33 cellular contexts compared by ENCODE assay signal in the genomic region with DNA sequence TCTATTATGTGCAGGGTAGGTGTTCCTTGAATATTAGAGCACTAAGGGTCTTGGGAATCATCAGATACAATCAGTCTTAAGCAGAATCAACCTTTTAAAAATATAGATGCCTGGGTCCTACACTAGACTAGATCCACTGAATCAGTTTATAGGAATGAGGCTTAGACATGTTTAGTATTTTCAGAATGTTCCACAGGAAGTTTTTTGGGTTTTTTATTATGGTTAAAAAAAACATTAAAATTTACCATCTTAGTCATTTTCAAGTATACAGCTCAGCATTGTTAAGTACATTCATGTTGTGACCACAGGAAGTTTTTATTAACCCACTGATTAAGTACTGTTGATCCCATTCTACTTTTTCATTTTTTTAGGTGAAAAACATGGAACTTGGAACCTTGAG.
DNase-seq lines count a peak whose midpoint lies in the region; TF ChIP-seq lines count a peak whose summit lies in the region.
"Had no signal": no experiment of that assay in that cellular context is flagged by ENCODE, and none has a peak within 500 bp of the region (broad histone marks: within the 10 kb centered on the region; RNA-seq: fewer than 3 reads in every experiment).

No MANE protein-coding gene starts in this region.

- DNase-seq in BJ (ENCODE audit: low read depth) (peak; percentile 62), HFFc6 (peak; percentile 63), chondrocyte (ENCODE audit: low spot score) (no peak), non-pigmented ciliary epithelial cell (ENCODE audit: low read depth) (peak; percentile 28), neuronal stem cell (ENCODE audit: low spot score) (no peak), hypothalamus (lab: John Stamatoyannopoulos, UW) (no peak), WERI-Rb-1 (no peak), Kasumi-1 (lab: John Stamatoyannopoulos, UW) (no peak)
- DNase-seq: ACHN; activated CD8-positive, alpha-beta T cell treated with anti-CD3 and anti-CD28 coated beads for 36 hours; activated naive CD4-positive, alpha-beta T cell treated with anti-CD3 and anti-CD28 coated beads, Interleukin-2, amount 10 ng/mL, durations not matched to agents 7 days and 5 days; amniotic stem cell; COR-L47; effector CD8-positive, alpha-beta T cell; erythroblast; GF-D8; GOT3; KG1; left cardiac atrium; naive thymus-derived CD8-positive, alpha-beta T cell; NCI-H1417 treated with DMSO at 0.1 percent for 48 hours; NCI-H2081 treated with DMSO at 0.1 percent for 48 hours; NCI-H2227 treated with DMSO at 0.1 percent for 48 hours; Peyer's patch; SHP77 treated with DMSO at 0.1 percent for 48 hours; stimulated activated naive CD4-positive, alpha-beta T cell; upper lobe of left lung had no signal

- no peak overlapping the region for H3K4ac ChIP-seq in neuronal stem cell (ENCODE audit: low read length)

- H3K9me3 ChIP-seq in neuronal stem cell (replicated peaks in 1 of 2; ENCODE audit: control insufficient read depth in 2 of 2, insufficient read depth in 1 of 2, low read depth in 1 of 2, low read length in 2 of 2), result no peaks in the 10 kb centered on the region
- H3K9me3 ChIP-seq in WERI-Rb-1 (ENCODE audit: severe bottlenecking), result no peaks in the 10 kb centered on the region
- H3K9me3 ChIP-seq: Peyer's patch, suprapubic skin, upper lobe of left lung had no signal

- no peak overlapping the region for H4K8ac ChIP-seq in neuronal stem cell (ENCODE audit: low read depth, low read length)

- H3K4me1 ChIP-seq in neuronal stem cell (ENCODE audit: control insufficient read depth in 2 of 2, insufficient read depth in 1 of 2, low read depth in 1 of 2, low read length in 2 of 2), result peaks cover 0 to 17% of the 10 kb centered on the region in 2 donors
- H3K4me1 ChIP-seq: Peyer's patch, suprapubic skin, upper lobe of left lung had no signal

- H2BK120ac ChIP-seq in neuronal stem cell (ENCODE audit: low read depth, low read length), result no peak overlapping the region

- H3K4me2 ChIP-seq in neuronal stem cell (ENCODE audit: insufficient read depth, low read length, poor library complexity, severe bottlenecking), result no peak overlapping the region

- H2AFZ ChIP-seq in neuronal stem cell (ENCODE audit: low read length), result no peak overlapping the region

- H3K4me3 Mint-ChIP-seq in HFFc6 (peak overlapping the region; percentile 26; the same call in 1 of the 2 replicates), chondrocyte (ENCODE audit: unreplicated experiment) (no peak overlapping the region)
- H3K4me3 Mint-ChIP-seq: activated CD8-positive, alpha-beta T cell treated with anti-CD3 and anti-CD28 coated beads for 36 hours; activated naive CD4-positive, alpha-beta T cell treated with anti-CD3 and anti-CD28 coated beads, Interleukin-2, amount 10 ng/mL, durations not matched to agents 7 days and 5 days; activated T-helper 17 cell treated with anti-CD3 and anti-CD28 coated beads, Interleukin-2, amount 50 U/mL, for 72 hours; naive thymus-derived CD8-positive, alpha-beta T cell; T-helper 2 cell treated with Interferon-gamma antibody and Interleukin-4, amounts not matched to agents 5 μg/mL and 100 μg/mL, for 36 hours had no signal

- H3K27me3 ChIP-seq in BJ (ENCODE audit: control insufficient read depth, insufficient read depth, low read length), result no peaks in the 10 kb centered on the region
- no peaks in the 10 kb centered on the region for H3K27me3 ChIP-seq in neuronal stem cell (ENCODE audit: control insufficient read depth in 3 of 3, insufficient read depth in 3 of 3, low read depth in 1 of 3, low read length in 3 of 3)
- no peaks in the 10 kb centered on the region for H3K27me3 ChIP-seq in WERI-Rb-1 (ENCODE audit: insufficient read depth, low read depth, severe bottlenecking)
- H3K27me3 ChIP-seq: Peyer's patch, suprapubic skin, upper lobe of left lung had no signal

- no peak overlapping the region for H3K23ac ChIP-seq in neuronal stem cell (ENCODE audit: low read depth, low read length, poor library complexity)

- H3K9ac ChIP-seq in neuronal stem cell (ENCODE audit: low read depth, low read length, poor library complexity), result no peak overlapping the region

- H3K14ac ChIP-seq in neuronal stem cell (ENCODE audit: low read length), result no peak overlapping the region

- H2BK15ac ChIP-seq in neuronal stem cell (ENCODE audit: low read length), result no peak overlapping the region

- no peak overlapping the region for H2AK5ac ChIP-seq in neuronal stem cell (ENCODE audit: low read depth, low read length)

- CTCF ChIA-PET in BJ (lab: Yijun Ruan, JAX), result no interaction called here

- no peak overlapping the region for H4K91ac ChIP-seq in neuronal stem cell (ENCODE audit: low read depth, low read length, poor library complexity)

- H3K36me3 ChIP-seq in BJ (ENCODE audit: control insufficient read depth, insufficient read depth, low read length) (no peaks in the 10 kb centered on the region), neuronal stem cell (replicated peaks in 1 of 2; ENCODE audit: control insufficient read depth in 2 of 2, insufficient read depth in 2 of 2, low read length in 2 of 2) (peaks cover 0 to 10% of the 10 kb centered on the region in 2 donors), WERI-Rb-1 (no peaks in the 10 kb centered on the region)
- H3K36me3 ChIP-seq: Peyer's patch, suprapubic skin, upper lobe of left lung had no signal

- H2BK12ac ChIP-seq in neuronal stem cell (ENCODE audit: low read length), result no peak overlapping the region

- POLR2A ChIA-PET in BJ (lab: Charles Lee), result no interaction called here

- no peak overlapping the region for H3K18ac ChIP-seq in neuronal stem cell (ENCODE audit: low read length)

- H3K4me3 ChIP-seq in BJ (ENCODE audit: low read depth, low read length) (no peak overlapping the region), neuronal stem cell (ENCODE audit: low read length in 2 of 2) (no peak overlapping the region), WERI-Rb-1 (ENCODE audit: low read depth, low read length) (no peak overlapping the region)
- H3K4me3 ChIP-seq: coronary artery, lung, Peyer's patch, suprapubic skin, upper lobe of left lung had no signal

- H3K4me1 Mint-ChIP-seq in HFFc6 (ENCODE audit: low read depth) (peaks cover 53% of the 10 kb centered on the region), chondrocyte (ENCODE audit: low read depth) (peaks cover 11% of the 10 kb centered on the region)
- H3K4me1 Mint-ChIP-seq: activated naive CD4-positive, alpha-beta T cell treated with anti-CD3 and anti-CD28 coated beads, Interleukin-2, amount 10 ng/mL, durations not matched to agents 7 days and 5 days; activated T-helper 17 cell treated with anti-CD3 and anti-CD28 coated beads, Interleukin-2, amount 50 U/mL, for 72 hours had no signal

- H3K9me3 Mint-ChIP-seq in HFFc6 (no peaks in the 10 kb centered on the region), chondrocyte (ENCODE audit: low read depth) (no peaks in the 10 kb centered on the region)
- H3K9me3 Mint-ChIP-seq: activated CD8-positive, alpha-beta T cell treated with anti-CD3 and anti-CD28 coated beads for 36 hours; activated naive CD4-positive, alpha-beta T cell treated with anti-CD3 and anti-CD28 coated beads, Interleukin-2, amount 10 ng/mL, durations not matched to agents 7 days and 5 days; activated T-helper 17 cell treated with anti-CD3 and anti-CD28 coated beads, Interleukin-2, amount 50 U/mL, for 72 hours; naive thymus-derived CD8-positive, alpha-beta T cell; T-helper 2 cell treated with Interferon-gamma antibody and Interleukin-4, amounts not matched to agents 5 μg/mL and 100 μg/mL, for 36 hours had no signal

- no peak overlapping the region for H3K27ac ChIP-seq in neuronal stem cell (replicated peaks; ENCODE audit: low read length)
- H3K27ac ChIP-seq in WERI-Rb-1, result no peak overlapping the region
- H3K27ac ChIP-seq: C4-2B, coronary artery, Peyer's patch, suprapubic skin, upper lobe of left lung had no signal

- H3K27me3 Mint-ChIP-seq in HFFc6 (ENCODE audit: insufficient read depth) (peaks cover 3% of the 10 kb centered on the region; the same call in 1 of the 2 replicates), chondrocyte (ENCODE audit: low read depth) (no peaks in the 10 kb centered on the region)
- H3K27me3 Mint-ChIP-seq: activated CD8-positive, alpha-beta T cell treated with anti-CD3 and anti-CD28 coated beads for 36 hours; activated naive CD4-positive, alpha-beta T cell treated with anti-CD3 and anti-CD28 coated beads, Interleukin-2, amount 10 ng/mL, durations not matched to agents 7 days and 5 days; activated T-helper 17 cell treated with anti-CD3 and anti-CD28 coated beads, Interleukin-2, amount 50 U/mL, for 72 hours; naive thymus-derived CD8-positive, alpha-beta T cell had no signal

- peak overlapping the region; percentile 29; the same call in 1 of the 2 replicates for H3K27ac Mint-ChIP-seq in HFFc6
- H3K27ac Mint-ChIP-seq in chondrocyte (ENCODE audit: unreplicated experiment), result peak overlapping the region; percentile 17
- H3K27ac Mint-ChIP-seq: activated CD8-positive, alpha-beta T cell treated with anti-CD3 and anti-CD28 coated beads for 36 hours; activated naive CD4-positive, alpha-beta T cell treated with anti-CD3 and anti-CD28 coated beads, Interleukin-2, amount 10 ng/mL, durations not matched to agents 7 days and 5 days; activated T-helper 17 cell treated with anti-CD3 and anti-CD28 coated beads, Interleukin-2, amount 50 U/mL, for 72 hours; naive thymus-derived CD8-positive, alpha-beta T cell; T-helper 2 cell treated with Interferon-gamma antibody and Interleukin-4, amounts not matched to agents 5 μg/mL and 100 μg/mL, for 36 hours had no signal

- H2BK5ac ChIP-seq in neuronal stem cell (ENCODE audit: low read length), result no peak overlapping the region

- H3K36me3 Mint-ChIP-seq in HFFc6 (ENCODE audit: low read depth) (peaks cover 21% of the 10 kb centered on the region), chondrocyte (ENCODE audit: low read depth) (peaks cover 2% of the 10 kb centered on the region)
- H3K36me3 Mint-ChIP-seq: activated naive CD4-positive, alpha-beta T cell treated with anti-CD3 and anti-CD28 coated beads, Interleukin-2, amount 10 ng/mL, durations not matched to agents 7 days and 5 days had no signal

- no peaks in the 10 kb centered on the region for H3K79me1 ChIP-seq in neuronal stem cell (ENCODE audit: low read depth, low read length)

- TF ChIP-seq CTCF in BJ (IDR thresholded peaks at IDR 0.05; ENCODE audit: insufficient read depth, low read depth, low read length) (no peak), HFFc6 (IDR thresholded peaks at IDR 0.05) (no peak), chondrocyte (IDR thresholded peaks at IDR 0.05) (no peak), WERI-Rb-1 (IDR thresholded peaks at IDR 0.05; ENCODE audit: low read depth, low read length) (no peak)

Comparison
In these comparisons a context has a peak if more than half of its experiments do, and no peak if none do; other contexts are left out.
1. DNase-seq: peak in BJ (single experiment), HFFc6 (single experiment) and non-pigmented ciliary epithelial cell (single experiment); none in chondrocyte (single experiment), neuronal stem cell (single experiment), hypothalamus (0 of 51), WERI-Rb-1 (single experiment) and Kasumi-1 (0 of 2).